In the genomic region with DNA sequence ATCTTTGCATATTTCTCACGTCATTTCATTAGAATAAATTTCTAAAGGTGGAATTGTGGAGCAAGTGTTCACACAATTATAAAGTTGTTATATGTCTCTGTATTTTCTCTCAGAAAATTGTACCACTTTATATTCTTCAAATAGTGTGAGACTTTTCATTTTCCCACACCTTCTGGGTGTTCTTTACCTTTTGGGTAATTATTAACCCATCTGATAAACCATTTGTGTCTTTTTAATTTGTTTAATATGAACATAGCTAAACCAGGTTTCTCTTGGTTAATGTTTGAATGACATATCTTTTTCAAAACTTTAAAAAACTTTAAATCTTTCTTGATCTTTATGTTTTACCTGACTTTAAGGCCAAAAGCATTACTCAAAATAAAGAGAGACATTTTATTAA, we compare ENCODE assay signal across 30 cellular contexts.
"Had no signal": no experiment of that assay in that cellular context is flagged by ENCODE, and none has a peak within 500 bp of the region (broad histone marks: within the 10 kb centered on the region; RNA-seq: fewer than 3 reads in every experiment).

No MANE protein-coding gene starts in this region.

- H3K4me3 ChIP-seq: cardiac muscle cell, PC-9 had no signal

- H3K27ac ChIP-seq: cardiac muscle cell, PC-9, WERI-Rb-1 had no signal

- DNase-seq: activated CD4-positive, alpha-beta memory T cell treated with anti-CD3 and anti-CD28 coated beads, Interleukin-2, amount 10 ng/mL, durations not matched to agents 7 days and 5 days; activated CD4-positive, alpha-beta T cell treated with anti-CD3 and anti-CD28 coated beads for 1 hour; activated CD4-positive, alpha-beta T cell treated with anti-CD3 and anti-CD28 coated beads for 48 hours; activated CD4-positive, CD25-positive, alpha-beta regulatory T cell; activated CD8-positive, alpha-beta memory T cell treated with anti-CD3 and anti-CD28 coated beads for 24 hours; activated CD8-positive, alpha-beta memory T cell treated with anti-CD3 and anti-CD28 coated beads, Interleukin-2, amount 10 ng/mL, durations not matched to agents 7 days and 5 days; activated CD8-positive, alpha-beta memory T cell treated with anti-CD3 and anti-CD28 coated beads, Interleukin-2, amount 50 U/mL, for 48 hours; activated effector memory CD4-positive, alpha-beta T cell treated with anti-CD3 and anti-CD28 coated beads, Interleukin-2, amount 50 U/mL, for 16 hours; activated naive CD4-positive, alpha-beta T cell; activated naive CD4-positive, alpha-beta T cell treated with anti-CD3 and anti-CD28 coated beads, Interleukin-2, amount 50 U/mL, for 16 hours; activated naive CD8-positive, alpha-beta T cell treated with anti-CD3 and anti-CD28 coated beads for 36 hours; activated T-cell treated with anti-CD3 and anti-CD28 coated beads, Interleukin-2, amount 50 U/mL, for 48 hours; amniotic stem cell; aorta; NCI-H1092 treated with DMSO at 0.1 percent for 48 hours; NCI-H1417; NCI-H146; NCI-H187; NCI-H2029 treated with DMSO at 0.1 percent for 48 hours; NCI-H2107; NCI-H2171; NCI-H510A; NCI-H526; NCI-H748 treated with DMSO at 0.1 percent for 48 hours; PC-9; Right ventricle myocardium superior; SW 1271; T1000; WERI-Rb-1 had no signal

- H3K36me3 ChIP-seq: WERI-Rb-1 had no signal

- ATAC-seq: activated CD8-positive, alpha-beta memory T cell treated with anti-CD3 and anti-CD28 coated beads, Interleukin-2, amount 10 ng/mL, durations not matched to agents 7 days and 5 days had no signal

- H3K27me3 ChIP-seq: cardiac muscle cell had no signal
